Comparison of ENCODE assay signal across 12 cellular contexts in the genomic region with DNA sequence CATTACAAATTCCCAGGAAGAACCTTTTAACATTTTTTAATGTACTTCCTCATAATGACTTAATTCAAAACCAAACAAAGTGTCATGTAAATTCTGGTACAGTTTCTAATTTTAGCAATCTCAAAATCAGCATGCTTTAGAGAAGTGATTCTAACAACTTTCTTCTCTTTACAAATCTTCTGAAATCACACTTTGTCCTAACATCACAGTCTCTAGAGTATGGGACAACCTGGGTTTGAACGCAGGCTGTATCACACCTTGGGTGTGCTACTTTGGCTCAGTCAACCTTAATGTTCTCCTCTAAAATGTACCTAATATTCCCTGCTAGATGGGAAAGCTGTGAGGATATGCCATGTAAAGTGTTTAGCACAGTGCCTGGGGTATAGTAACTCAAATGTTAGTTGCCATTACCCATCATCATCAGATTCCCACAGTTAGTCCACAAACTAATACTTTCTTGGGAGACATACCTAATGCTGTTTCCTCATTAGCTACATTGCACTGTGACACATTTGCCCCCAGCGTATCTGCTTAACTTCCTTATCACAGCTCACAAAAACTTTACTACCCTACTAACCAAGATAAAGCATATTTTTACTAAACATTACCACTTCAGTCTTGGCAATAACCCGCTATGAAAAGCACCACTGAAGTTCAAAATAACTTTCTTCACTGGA.
DNase-seq lines count a peak whose midpoint lies in the region; ATAC-seq and TF ChIP-seq lines count a peak whose summit lies in the region.
"Had no signal": no experiment of that assay in that cellular context is flagged by ENCODE, and none has a peak within 500 bp of the region (broad histone marks: within the 10 kb centered on the region; RNA-seq: fewer than 3 reads in every experiment).

No MANE protein-coding gene starts in this region.

- no peak for DNase-seq in stimulated activated naive CD8-positive, alpha-beta T cell treated with anti-CD3 and anti-CD28 coated beads, Interleukin-15, amount 100 ng/mL, for 72 hours
- no peak for DNase-seq in NCI-H2081 (lab: John Stamatoyannopoulos, UW)
- DNase-seq in NCI-H2107 treated with DMSO at 0.1 percent for 48 hours (lab: John Stamatoyannopoulos, UW; ENCODE audit: unreplicated experiment) = no peak
- no peak for DNase-seq in 8988T
- DNase-seq: activated CD4-positive, alpha-beta T cell treated with anti-CD3 and anti-CD28 coated beads, Interleukin-2, amount 50 U/mL, for 1 hour; hippocampal formation; SHP77 treated with DMSO at 0.1 percent for 48 hours; substantia nigra had no signal

- peak overlapping the region; percentile 42 to 62 for H3K4me3 ChIP-seq in mucosa of rectum (ENCODE audit: low read length in 2 of 2)

- H3K9ac ChIP-seq in mucosa of rectum (ENCODE audit: low read depth in 1 of 2, low read length in 2 of 2) = peak overlapping the region; percentile 44 to 47

- H3K36me3 Mint-ChIP-seq in stimulated activated naive CD8-positive, alpha-beta T cell treated with anti-CD3 and anti-CD28 coated beads, Interleukin-15, Interleukin-2, amounts not matched to agents 100 ng/mL and 50 ng/mL, for 24 hours (ENCODE audit: low read depth) = peaks cover 19% of the 10 kb centered on the region

- H3K27ac ChIP-seq in VCaP (peak overlapping the region; percentile 45), mucosa of rectum (ENCODE audit: low read depth in 2 of 2, low read length in 2 of 2) (peak overlapping the region; percentile 89 to 96)

- H3K4me3 Mint-ChIP-seq in stimulated activated naive CD8-positive, alpha-beta T cell treated with anti-CD3 and anti-CD28 coated beads, Interleukin-15, Interleukin-2, amounts not matched to agents 100 ng/mL and 50 ng/mL, for 24 hours = peak overlapping the region; percentile 44
- no peak overlapping the region for H3K4me3 Mint-ChIP-seq in stimulated activated naive CD8-positive, alpha-beta T cell treated with anti-CD3 and anti-CD28 coated beads, Interleukin-15, amount 100 ng/mL, for 72 hours

- no peaks in the 10 kb centered on the region for H3K27me3 ChIP-seq in mucosa of rectum (ENCODE audit: control insufficient read depth in 2 of 2, insufficient read depth in 2 of 2, low read length in 2 of 2)

- ATAC-seq in stimulated activated naive CD8-positive, alpha-beta T cell treated with anti-CD3 and anti-CD28 coated beads, Interleukin-15, amount 100 ng/mL, for 72 hours = no peak
- no peak for ATAC-seq in GM21526 (IDR thresholded peaks at IDR 0.05; ENCODE audit: low FRiP score, unreplicated experiment)

- TF ChIP-seq CTCF in VCaP (conservative IDR thresholded peaks at IDR 0.05) = no peak

- H3K27me3 Mint-ChIP-seq in stimulated activated naive CD8-positive, alpha-beta T cell treated with anti-CD3 and anti-CD28 coated beads, Interleukin-15, Interleukin-2, amounts not matched to agents 100 ng/mL and 50 ng/mL, for 24 hours = no peaks in the 10 kb centered on the region
- H3K27me3 Mint-ChIP-seq in stimulated activated naive CD8-positive, alpha-beta T cell treated with anti-CD3 and anti-CD28 coated beads, Interleukin-15, amount 100 ng/mL, for 72 hours = no peaks in the 10 kb centered on the region

- no peak overlapping the region for H3K27ac Mint-ChIP-seq in stimulated activated naive CD8-positive, alpha-beta T cell treated with anti-CD3 and anti-CD28 coated beads, Interleukin-15, Interleukin-2, amounts not matched to agents 100 ng/mL and 50 ng/mL, for 24 hours
- no peak overlapping the region for H3K27ac Mint-ChIP-seq in stimulated activated naive CD8-positive, alpha-beta T cell treated with anti-CD3 and anti-CD28 coated beads, Interleukin-15, amount 100 ng/mL, for 72 hours

- no peaks in the 10 kb centered on the region for H3K9me3 ChIP-seq in mucosa of rectum (ENCODE audit: control insufficient read depth in 2 of 2, low read length in 2 of 2)

- no peaks in the 10 kb centered on the region for H3K36me3 ChIP-seq in mucosa of rectum (ENCODE audit: control insufficient read depth in 2 of 2, insufficient read depth in 2 of 2, low read length in 2 of 2)

- H3K4me1 Mint-ChIP-seq in stimulated activated naive CD8-positive, alpha-beta T cell treated with anti-CD3 and anti-CD28 coated beads, Interleukin-15, Interleukin-2, amounts not matched to agents 100 ng/mL and 50 ng/mL, for 24 hours (ENCODE audit: low read depth) = peaks cover 70% of the 10 kb centered on the region
- H3K4me1 Mint-ChIP-seq in stimulated activated naive CD8-positive, alpha-beta T cell treated with anti-CD3 and anti-CD28 coated beads, Interleukin-15, amount 100 ng/mL, for 72 hours = peaks cover 50% of the 10 kb centered on the region

- H3K4me1 ChIP-seq in mucosa of rectum (ENCODE audit: control insufficient read depth in 2 of 2, insufficient read depth in 2 of 2, low read length in 2 of 2) = peaks cover 31 to 57% of the 10 kb centered on the region in 2 donors

- no peaks in the 10 kb centered on the region for H3K9me3 Mint-ChIP-seq in stimulated activated naive CD8-positive, alpha-beta T cell treated with anti-CD3 and anti-CD28 coated beads, Interleukin-15, Interleukin-2, amounts not matched to agents 100 ng/mL and 50 ng/mL, for 24 hours
- no peaks in the 10 kb centered on the region for H3K9me3 Mint-ChIP-seq in stimulated activated naive CD8-positive, alpha-beta T cell treated with anti-CD3 and anti-CD28 coated beads, Interleukin-15, amount 100 ng/mL, for 72 hours
